In the genomic region with DNA sequence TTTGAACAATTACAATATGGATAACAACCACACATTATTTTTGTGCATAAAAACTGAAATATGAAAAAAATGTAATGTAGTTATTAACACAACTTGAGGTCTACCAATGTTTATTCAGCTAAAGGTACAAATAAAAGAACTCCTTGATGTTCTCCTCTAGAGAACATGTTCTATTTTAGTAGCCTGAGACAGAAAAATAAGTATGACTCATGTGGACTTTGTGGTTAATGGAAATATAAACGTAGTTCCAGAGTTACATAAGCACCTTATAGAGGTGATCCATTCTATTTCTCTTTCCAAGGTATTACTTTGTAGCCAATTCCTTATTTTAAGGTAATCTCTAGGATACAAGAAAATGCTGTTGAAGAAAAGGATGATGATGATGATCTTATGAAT, we compare ENCODE assay signal across 14 cellular contexts. TPM values are rescaled to one million over a fixed set of nuclear protein-coding genes. Genes with fewer than 3 reads are reported as not detected.
DNase-seq lines count a peak whose midpoint lies in the region; ATAC-seq, FAIRE-seq and TF ChIP-seq lines count a peak whose summit lies in the region.
"Had no signal": no experiment of that assay in that cellular context is flagged by ENCODE, and none has a peak within 500 bp of the region (broad histone marks: within the 10 kb centered on the region; RNA-seq: fewer than 3 reads in every experiment).

No MANE protein-coding gene starts in this region.

- no peak overlapping the region for H3K4me3 Mint-ChIP-seq in activated naive CD4-positive, alpha-beta T cell treated with anti-CD3 and anti-CD28 coated beads for 36 hours
- H3K4me3 Mint-ChIP-seq: nephron progenitor cell; stimulated activated naive CD8-positive, alpha-beta T cell treated with anti-CD3 and anti-CD28 coated beads, Interleukin-15, amount 100 ng/mL, for 72 hours had no signal

- peak; percentile 47 for DNase-seq in HT1080 (ENCODE audit: low read depth)
- DNase-seq in bronchial epithelial cell (ENCODE audit: low read depth) = peak; percentile 69
- DNase-seq in left colon = no peak
- no peak for DNase-seq in GM19240 (ENCODE audit: insufficient read length, low spot score)
- DNase-seq in activated naive CD4-positive, alpha-beta T cell treated with anti-CD3 and anti-CD28 coated beads for 36 hours = no peak
- no peak for DNase-seq in NCI-H2227 treated with DMSO at 0.1 percent for 48 hours (lab: John Stamatoyannopoulos, UW)
- DNase-seq: activated CD4-positive, alpha-beta T cell treated with anti-CD3 and anti-CD28 coated beads for 48 hours; activated naive CD4-positive, alpha-beta T cell; effector CD4-positive, alpha-beta T cell; nephron progenitor cell; stimulated activated naive CD8-positive, alpha-beta T cell treated with anti-CD3 and anti-CD28 coated beads, Interleukin-15, amount 100 ng/mL, for 72 hours had no signal

- ATAC-seq in left colon (peak; percentile 73), GM19324 (IDR thresholded peaks at IDR 0.05; ENCODE audit: low FRiP score, unreplicated experiment) (no peak)
- ATAC-seq: stimulated activated naive CD8-positive, alpha-beta T cell treated with anti-CD3 and anti-CD28 coated beads, Interleukin-15, amount 100 ng/mL, for 72 hours had no signal

- H3K27ac Mint-ChIP-seq in activated naive CD4-positive, alpha-beta T cell treated with anti-CD3 and anti-CD28 coated beads for 36 hours = no peak overlapping the region
- H3K27ac Mint-ChIP-seq: nephron progenitor cell; stimulated activated naive CD8-positive, alpha-beta T cell treated with anti-CD3 and anti-CD28 coated beads, Interleukin-15, amount 100 ng/mL, for 72 hours had no signal

- no peak overlapping the region for H3K4me3 ChIP-seq in bronchial epithelial cell (ENCODE audit: low read depth, low read length)

- H3K27ac ChIP-seq in 22Rv1 = peak overlapping the region; percentile 25; the same call in 1 of the 2 replicates
- H3K27ac ChIP-seq: KMS-11 had no signal

- no peaks in the 10 kb centered on the region for H3K27me3 ChIP-seq in bronchial epithelial cell (ENCODE audit: control insufficient read depth, insufficient read depth, low read length)

- intact Hi-C loops in left colon (cut with DNase I, micrococcal nuclease) = no loop called here
- intact Hi-C loops in activated naive CD4-positive, alpha-beta T cell treated with anti-CD3 and anti-CD28 coated beads for 36 hours (cut with micrococcal nuclease) = no loop called here

- H3K36me3 Mint-ChIP-seq in activated naive CD4-positive, alpha-beta T cell treated with anti-CD3 and anti-CD28 coated beads for 36 hours (ENCODE audit: low read depth) = peaks cover 26% of the 10 kb centered on the region

- no peaks in the 10 kb centered on the region for H3K9me3 Mint-ChIP-seq in activated naive CD4-positive, alpha-beta T cell treated with anti-CD3 and anti-CD28 coated beads for 36 hours
- H3K9me3 Mint-ChIP-seq: nephron progenitor cell; stimulated activated naive CD8-positive, alpha-beta T cell treated with anti-CD3 and anti-CD28 coated beads, Interleukin-15, amount 100 ng/mL, for 72 hours had no signal

- peaks cover 5% of the 10 kb centered on the region for H3K4me1 Mint-ChIP-seq in activated naive CD4-positive, alpha-beta T cell treated with anti-CD3 and anti-CD28 coated beads for 36 hours (ENCODE audit: low read depth)
- H3K4me1 Mint-ChIP-seq: nephron progenitor cell had no signal

- FAIRE-seq in bronchial epithelial cell (lab: Jason Lieb, UNC) = no peak

- CTCF ChIA-PET in activated naive CD4-positive, alpha-beta T cell treated with anti-CD3 and anti-CD28 coated beads for 36 hours (lab: Charles Lee) = no interaction called here

- TF ChIP-seq CTCF in 22Rv1 (IDR thresholded peaks at IDR 0.05) (no peak), bronchial epithelial cell (IDR thresholded peaks at IDR 0.05; ENCODE audit: insufficient read depth, low read length, severe bottlenecking) (no peak)

- no peaks in the 10 kb centered on the region for H3K27me3 Mint-ChIP-seq in activated naive CD4-positive, alpha-beta T cell treated with anti-CD3 and anti-CD28 coated beads for 36 hours (ENCODE audit: low read depth)
- H3K27me3 Mint-ChIP-seq: stimulated activated naive CD8-positive, alpha-beta T cell treated with anti-CD3 and anti-CD28 coated beads, Interleukin-15, amount 100 ng/mL, for 72 hours had no signal

- H3K36me3 ChIP-seq in bronchial epithelial cell (ENCODE audit: control insufficient read depth, insufficient read depth, low read length) = no peaks in the 10 kb centered on the region

RNA-seq across cellular contexts. Expression of a gene that starts 25.7 kb away (rescaled TPM):
- 19.3 and 20.3 TPM in 2 replicates for total RNA-seq in HT1080 (2014; rRNA removed; shearing (Covaris generic))
- 16.3 and 18.6 TPM in 2 replicates for polyA plus RNA-seq in HT1080 (2015; cell fraction: cytosol; rRNA removed)
- 15.7 and 16.0 TPM in 2 replicates for polyA plus RNA-seq in HT1080 (2015; cell fraction: nucleus; rRNA removed)
- total RNA-seq in bronchial epithelial cell (11.6 and 12.4 TPM in 2 replicates), left colon (10 to 100 TPM; 11.4 to 14.4 TPM)
- 10 to 100 TPM; 13.5 to 14.5 TPM for total RNA-seq in activated naive CD4-positive, alpha-beta T cell treated with anti-CD3 and anti-CD28 coated beads for 36 hours

RNA-seq across cellular contexts. Expression of a gene that starts 25.7 kb away (rescaled TPM):
- 403 and 593 TPM in 2 replicates for total RNA-seq in HT1080 (2014; rRNA removed; shearing (Covaris generic))
- 762 and 818 TPM in 2 replicates for polyA plus RNA-seq in HT1080 (2015; cell fraction: cytosol; rRNA removed)
- 233 and 309 TPM in 2 replicates for polyA plus RNA-seq in HT1080 (2015; cell fraction: nucleus; rRNA removed)
- total RNA-seq in bronchial epithelial cell = 118 and 149 TPM in 2 replicates
- total RNA-seq in left colon = 100 to 1,000 TPM in 1 of 2 donors, 10 to 100 TPM in 1; 84.5 to 124 TPM
- total RNA-seq in activated naive CD4-positive, alpha-beta T cell treated with anti-CD3 and anti-CD28 coated beads for 36 hours = 100 to 1,000 TPM; 134 to 149 TPM

Comparison
In these comparisons a context has a peak if more than half of its experiments do, and no peak if none do; other contexts are left out.
1. DNase-seq: peak in HT1080 (single experiment) and bronchial epithelial cell (single experiment); none in left colon (0 of 2), GM19240 (single experiment), activated naive CD4-positive, alpha-beta T cell treated with anti-CD3 and anti-CD28 coated beads for 36 hours (single experiment) and NCI-H2227 treated with DMSO at 0.1 percent for 48 hours (single experiment).